Comparison of ENCODE assay signal across 26 cellular contexts in genomic region chr6:36702656-36703055, GRCh38. TPM values are rescaled to one million over a fixed set of nuclear protein-coding genes. Genes with fewer than 3 reads are reported as not detected.
"Had no signal": no experiment of that assay in that cellular context is flagged by ENCODE, and none has a peak within 500 bp of the region (broad histone marks: within the 10 kb centered on the region; RNA-seq: fewer than 3 reads in every experiment).

No MANE protein-coding gene starts in this region.

- H3K27ac Mint-ChIP-seq: activated B cell treated with CpG ODN at 0.5 μM for 24 hours; activated CD4-positive, alpha-beta T cell treated with anti-CD3 and anti-CD28 coated beads for 36 hours; activated T-cell treated with anti-CD3 and anti-CD28 coated beads, Interleukin-2, amount 50 U/mL, for 24 hours; activated T-helper 17 cell treated with anti-CD3 and anti-CD28 coated beads, Interleukin-2, amount 50 U/mL, for 72 hours; stimulated activated naive B cell treated with anti-CD40 and anti-IgM and Interleukin-4, amounts not matched to agents 10 μg/mL and 1 μg/mL and 100 μg/mL, for 72 hours had no signal

- H3K9me3 Mint-ChIP-seq: activated B cell treated with CpG ODN at 0.5 μM for 24 hours; activated T-cell treated with anti-CD3 and anti-CD28 coated beads, Interleukin-2, amount 50 U/mL, for 24 hours; activated T-helper 17 cell treated with anti-CD3 and anti-CD28 coated beads, Interleukin-2, amount 50 U/mL, for 72 hours; immature natural killer cell; naive thymus-derived CD8-positive, alpha-beta T cell; stimulated activated naive B cell treated with anti-CD40 and anti-IgM and Interleukin-4, amounts not matched to agents 10 μg/mL and 1 μg/mL and 100 μg/mL, for 72 hours had no signal

- H3K36me3 ChIP-seq: lower lobe of right lung, ovary, right atrium auricular region, transverse colon, vagina had no signal

- H3K4me1 ChIP-seq: lower lobe of right lung, psoas muscle, right atrium auricular region, transverse colon, vagina had no signal

- H3K4me1 Mint-ChIP-seq: activated T-helper 17 cell treated with anti-CD3 and anti-CD28 coated beads, Interleukin-2, amount 50 U/mL, for 72 hours; immature natural killer cell had no signal

- H3K4me3 Mint-ChIP-seq: activated B cell treated with CpG ODN at 0.5 μM for 24 hours; activated CD4-positive, alpha-beta T cell treated with anti-CD3 and anti-CD28 coated beads for 36 hours; activated T-cell treated with anti-CD3 and anti-CD28 coated beads, Interleukin-2, amount 50 U/mL, for 24 hours; activated T-helper 17 cell treated with anti-CD3 and anti-CD28 coated beads, Interleukin-2, amount 50 U/mL, for 72 hours; immature natural killer cell; naive thymus-derived CD8-positive, alpha-beta T cell; stimulated activated naive B cell treated with anti-CD40 and anti-IgM and Interleukin-4, amounts not matched to agents 10 μg/mL and 1 μg/mL and 100 μg/mL, for 72 hours had no signal

- H3K36me3 Mint-ChIP-seq: naive thymus-derived CD8-positive, alpha-beta T cell; stimulated activated naive B cell treated with anti-CD40 and anti-IgM and Interleukin-4, amounts not matched to agents 10 μg/mL and 1 μg/mL and 100 μg/mL, for 72 hours had no signal

- H3K27me3 Mint-ChIP-seq: activated B cell treated with CpG ODN at 0.5 μM for 24 hours; activated CD4-positive, alpha-beta T cell treated with anti-CD3 and anti-CD28 coated beads for 36 hours; activated T-cell treated with anti-CD3 and anti-CD28 coated beads, Interleukin-2, amount 50 U/mL, for 24 hours; activated T-helper 17 cell treated with anti-CD3 and anti-CD28 coated beads, Interleukin-2, amount 50 U/mL, for 72 hours; stimulated activated naive B cell treated with anti-CD40 and anti-IgM and Interleukin-4, amounts not matched to agents 10 μg/mL and 1 μg/mL and 100 μg/mL, for 72 hours had no signal

- DNase-seq: activated B cell treated with CpG ODN at 0.5 μM for 24 hours; activated CD4-positive, alpha-beta T cell treated with anti-CD3 and anti-CD28 coated beads for 36 hours; activated CD4-positive, alpha-beta T cell treated with anti-CD3 and anti-CD28 coated beads, Interleukin-2, amount 50 U/mL, for 4 hours; activated CD8-positive, alpha-beta memory T cell treated with anti-CD3 and anti-CD28 coated beads for 24 hours; activated CD8-positive, alpha-beta memory T cell treated with anti-CD3 and anti-CD28 coated beads, Interleukin-2, amount 50 U/mL, for 4 hours; activated naive CD4-positive, alpha-beta T cell treated with Interleukin-2 at 50 U/mL for 16 hours; amygdala; foreskin melanocyte; immature natural killer cell; lower lobe of right lung; naive thymus-derived CD8-positive, alpha-beta T cell; stimulated activated CD4-positive, alpha-beta T cell treated with anti-CD3 and anti-CD28 coated beads, Interleukin-1b, Interleukin-23, amount 100 ng/mL, for 48 hours; stimulated activated naive B cell treated with anti-CD40 and anti-IgM and Interleukin-4, amounts not matched to agents 10 μg/mL and 1 μg/mL and 100 μg/mL, for 72 hours; T-helper 1 cell; T-helper 9 cell; transverse colon had no signal

- H3K4me3 ChIP-seq: lower lobe of right lung, ovary, psoas muscle, right atrium auricular region, transverse colon, vagina had no signal

- ATAC-seq: activated CD4-positive, alpha-beta T cell treated with anti-CD3 and anti-CD28 coated beads for 36 hours; activated T-helper 17 cell treated with anti-CD3 and anti-CD28 coated beads, Interleukin-2, amount 50 U/mL, for 72 hours; left lobe of liver; lower lobe of right lung; naive thymus-derived CD8-positive, alpha-beta T cell; psoas muscle; stimulated activated naive B cell treated with anti-CD40 and anti-IgM and Interleukin-4, amounts not matched to agents 10 μg/mL and 1 μg/mL and 100 μg/mL, for 72 hours had no signal

- H3K9me3 ChIP-seq: lower lobe of right lung, ovary, psoas muscle, right atrium auricular region, transverse colon, vagina had no signal

- H3K27me3 ChIP-seq: ovary, right atrium auricular region, transverse colon, vagina had no signal

RNA-seq across cellular contexts. Expression of gene RAB44, which starts 5.0 kb away (rescaled TPM):
- total RNA-seq: cerebellum; kidney epithelial cell; naive thymus-derived CD8-positive, alpha-beta T cell; skeletal muscle tissue had no signal
- polyA plus RNA-seq: immature natural killer cell; naive thymus-derived CD8-positive, alpha-beta T cell had no signal
